1 cellular context compared by ENCODE assay signal in genomic region chr6:53734473-53735299, GRCh38.
TF ChIP-seq lines count a peak whose summit lies in the region.

No MANE protein-coding gene starts in this region.

TF ChIP-seq in HCT116, 20 proteins besides CTCF, POLR2A, EP300 and RAD21 (continued from another document):
- TF ChIP-seq ZBTB33 (IDR thresholded peaks at IDR 0.05; ENCODE audit: extremely low read depth, insufficient replicate concordance, low read length) (no peak), CEBPB (IDR thresholded peaks at IDR 0.05; ENCODE audit: low read depth) (peak; percentile 87), SP1 (IDR thresholded peaks at IDR 0.05; ENCODE audit: low read depth) (peak; percentile 89), REST (IDR thresholded peaks at IDR 0.05; ENCODE audit: low read depth) (no peak), YY1 (IDR thresholded peaks at IDR 0.05; ENCODE audit: extremely low read depth, insufficient replicate concordance, low read depth, low read length) (no peak), TCF7L2 (IDR thresholded peaks at IDR 0.05; ENCODE audit: borderline replicate concordance, extremely low read depth, insufficient read depth, insufficient read length) (peak; percentile 69), EZH2phosphoT487 (IDR thresholded peaks at IDR 0.05; ENCODE audit: borderline replicate concordance) (no peak), ELF1 (IDR thresholded peaks at IDR 0.05; ENCODE audit: borderline replicate concordance, low read depth) (no peak; the same call in 1 of the 2 replicates), ZNF274 (IDR thresholded peaks at IDR 0.05; ENCODE audit: low read depth, low read length) (no peak), POLR2AphosphoS5 (IDR thresholded peaks at IDR 0.05; ENCODE audit: low read depth, low read length) (peak; percentile 45; the same call in 1 of the 2 replicates), CBX3 (IDR thresholded peaks at IDR 0.05; ENCODE audit: low read depth) (peak; percentile 73; the same call in 1 of the 2 replicates), JUND (IDR thresholded peaks at IDR 0.05) (peak; percentile 99)
